Comparison of ENCODE assay signal across 21 cellular contexts in the genomic region with DNA sequence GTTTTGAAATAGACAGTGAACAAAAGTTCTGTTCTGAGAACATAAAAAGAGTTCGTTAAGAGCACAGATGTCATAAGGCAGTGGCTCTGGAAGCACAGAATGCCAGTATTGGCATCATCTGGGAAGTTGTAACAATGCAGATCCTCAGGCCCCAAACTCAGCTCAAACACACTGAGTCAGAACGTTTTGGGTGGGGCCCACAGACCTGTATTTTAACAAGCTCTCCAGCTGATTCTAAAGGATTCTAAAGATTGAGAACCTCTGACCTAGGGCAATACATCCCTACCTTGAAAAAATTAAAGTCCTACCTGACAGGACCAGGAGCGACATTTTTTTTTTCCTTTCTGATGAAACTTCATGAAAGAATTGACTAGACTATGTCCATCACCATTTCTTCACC. TPM values are rescaled to one million over a fixed set of nuclear protein-coding genes. Genes with fewer than 3 reads are reported as not detected.
DNase-seq lines count a peak whose midpoint lies in the region; ATAC-seq and TF ChIP-seq lines count a peak whose summit lies in the region.
"Had no signal": no experiment of that assay in that cellular context is flagged by ENCODE, and none has a peak within 500 bp of the region (broad histone marks: within the 10 kb centered on the region; RNA-seq: fewer than 3 reads in every experiment).

No MANE protein-coding gene starts in this region.

- ATAC-seq in T-cell (replicated peaks in 1 of 4) = no peak
- ATAC-seq in GM21528 (IDR thresholded peaks at IDR 0.05; ENCODE audit: low FRiP score, unreplicated experiment) = no peak
- ATAC-seq in HG03196 (IDR thresholded peaks at IDR 0.05; ENCODE audit: unreplicated experiment) = no peak

- no peak overlapping the region for H3K4me3 ChIP-seq in Caco-2 (ENCODE audit: low read depth, low read length)
- no peak overlapping the region for H3K4me3 ChIP-seq in HEK293 (ENCODE audit: low read depth, low read length)
- H3K4me3 ChIP-seq: BLaER1 had no signal

- H3K9me3 Mint-ChIP-seq in Caco-2 (ENCODE audit: unreplicated experiment) = no peaks in the 10 kb centered on the region
- H3K9me3 Mint-ChIP-seq in endothelial cell (ENCODE audit: unreplicated experiment) = no peaks in the 10 kb centered on the region
- H3K9me3 Mint-ChIP-seq in nephron progenitor cell = no peaks in the 10 kb centered on the region
- no peaks in the 10 kb centered on the region for H3K9me3 Mint-ChIP-seq in T-cell
- H3K9me3 Mint-ChIP-seq: CD14-positive monocyte; CD8-positive, alpha-beta memory T cell had no signal

- BruUV-seq in Caco-2 (replicated peaks; lab: Mats Ljungman, UMichigan) = no TSS peak

- TF ChIP-seq CTCF in Caco-2 (IDR thresholded peaks at IDR 0.05; ENCODE audit: insufficient read depth in 1 of 2, low read depth in 1 of 2, low read length in 1 of 2, severe bottlenecking in 1 of 2, unreplicated experiment in 1 of 2) (no peak), HEK293 (tag by site-specific recombination; IDR thresholded peaks at IDR 0.05) (no peak), endothelial cell (IDR thresholded peaks at IDR 0.05; ENCODE audit: unreplicated experiment) (no peak), nephron progenitor cell (IDR thresholded peaks at IDR 0.05) (no peak)

- no peak overlapping the region for H3K27ac ChIP-seq in HEK293 (ENCODE audit: extremely low read depth, low read depth, low read length)
- H3K27ac ChIP-seq: BLaER1 had no signal

- CTCF ChIA-PET in Caco-2 (lab: Charles Lee) (no interaction called here), HEK293 (lab: Yijun Ruan, JAX) (interaction anchor here (1.2 to 1.3 kb wide), 2 partner anchors 12 to 41 kb away, joined by 5 to 6 read pairs; no protein-coding TSS in a partner anchor), T-cell (lab: Charles Lee) (no interaction called here)

- POLR2A ChIA-PET in Caco-2 (lab: Charles Lee) (interaction anchor here (0.7 kb wide), 1 partner anchor 304 kb away, joined by 3 read pairs; a partner anchor contains a TSS), HEK293 (lab: Yijun Ruan, JAX) (no interaction called here), T-cell (lab: Charles Lee) (no interaction called here)

- H3K4me3 Mint-ChIP-seq in Caco-2 (ENCODE audit: unreplicated experiment) (no peak overlapping the region), endothelial cell (ENCODE audit: unreplicated experiment) (no peak overlapping the region), nephron progenitor cell (no peak overlapping the region), T-cell (no peak overlapping the region)
- H3K4me3 Mint-ChIP-seq: CD14-positive monocyte; CD4-positive, alpha-beta memory T cell; CD4-positive, CD25-positive, alpha-beta regulatory T cell; CD8-positive, alpha-beta memory T cell had no signal

- DNase-seq in Caco-2 (no peak), endothelial cell (ENCODE audit: low spot score) (no peak), nephron progenitor cell (no peak), T-cell (no peak)
- no peak for DNase-seq in stimulated activated CD8-positive, alpha-beta memory T cell treated with anti-CD3 and anti-CD28 coated beads, Interleukin-4, amount 100 ng/mL, for 48 hours
- DNase-seq: 8988T; ACHN; BE2C; C1 segment of cervical spinal cord; Calu3; CD4-positive, alpha-beta memory T cell; CD4-positive, CD25-positive, alpha-beta regulatory T cell; CD8-positive, alpha-beta memory T cell; COR-L47; DMS79 treated with DMSO at 0.1 percent for 48 hours; GF-D8 had no signal

- H3K4me1 Mint-ChIP-seq in Caco-2 (ENCODE audit: low read depth, unreplicated experiment) (peaks cover 6% of the 10 kb centered on the region), endothelial cell (ENCODE audit: unreplicated experiment) (no peaks in the 10 kb centered on the region), nephron progenitor cell (peaks cover 18% of the 10 kb centered on the region), T-cell (no peaks in the 10 kb centered on the region)
- H3K4me1 Mint-ChIP-seq: CD4-positive, alpha-beta memory T cell; CD4-positive, CD25-positive, alpha-beta regulatory T cell; CD8-positive, alpha-beta memory T cell had no signal

- H3K27me3 Mint-ChIP-seq in Caco-2 (ENCODE audit: insufficient read depth, unreplicated experiment) = no peaks in the 10 kb centered on the region
- H3K27me3 Mint-ChIP-seq in endothelial cell (ENCODE audit: unreplicated experiment) = peaks cover 3% of the 10 kb centered on the region
- H3K27me3 Mint-ChIP-seq in nephron progenitor cell (ENCODE audit: low read depth, poor library complexity) = no peaks in the 10 kb centered on the region
- peaks cover 32% of the 10 kb centered on the region in 2 donors for H3K27me3 Mint-ChIP-seq in T-cell

- intact Hi-C loops in Caco-2 (cut with micrococcal nuclease; ENCODE audit: unreplicated experiment) = no loop called here

- H3K36me3 Mint-ChIP-seq in Caco-2 (ENCODE audit: insufficient read depth, unreplicated experiment) = peaks cover 4% of the 10 kb centered on the region
- peaks cover 13% of the 10 kb centered on the region for H3K36me3 Mint-ChIP-seq in endothelial cell (ENCODE audit: low read depth, unreplicated experiment)
- peaks cover 33% of the 10 kb centered on the region for H3K36me3 Mint-ChIP-seq in nephron progenitor cell (ENCODE audit: low read depth)
- H3K36me3 Mint-ChIP-seq in T-cell = no peaks in the 10 kb centered on the region
- H3K36me3 Mint-ChIP-seq: CD4-positive, alpha-beta memory T cell; CD4-positive, CD25-positive, alpha-beta regulatory T cell; CD8-positive, alpha-beta memory T cell had no signal

- H3K4me1 ChIP-seq in Caco-2 (no peaks in the 10 kb centered on the region), HEK293 (ENCODE audit: control insufficient read depth, insufficient read depth, low read length) (no peaks in the 10 kb centered on the region)

- H3K27me3 ChIP-seq in Caco-2 (replicated peaks; ENCODE audit: control insufficient read depth, insufficient read depth, low read length) = no peaks in the 10 kb centered on the region
- H3K27me3 ChIP-seq: BE2C, BLaER1 had no signal

- peak overlapping the region; percentile 3 for H3K27ac Mint-ChIP-seq in Caco-2 (ENCODE audit: unreplicated experiment)
- H3K27ac Mint-ChIP-seq in endothelial cell (ENCODE audit: unreplicated experiment) = peak overlapping the region; percentile 11
- peak overlapping the region; percentile 37 for H3K27ac Mint-ChIP-seq in nephron progenitor cell
- no peak overlapping the region for H3K27ac Mint-ChIP-seq in T-cell
- H3K27ac Mint-ChIP-seq: CD14-positive monocyte; CD8-positive, alpha-beta memory T cell had no signal

- H3K9me3 ChIP-seq in Caco-2 (no peaks in the 10 kb centered on the region), HEK293 (ENCODE audit: control insufficient read depth, insufficient read depth, low read depth, low read length) (no peaks in the 10 kb centered on the region)
- H3K9me3 ChIP-seq: BE2C, BLaER1 had no signal

- H3K36me3 ChIP-seq in Caco-2 (ENCODE audit: control insufficient read depth, insufficient read depth, low read length) (no peaks in the 10 kb centered on the region), HEK293 (ENCODE audit: control insufficient read depth in 2 of 2, insufficient read depth in 1 of 2, low read length in 2 of 2) (no peaks in the 10 kb centered on the region)
- H3K36me3 ChIP-seq: BE2C had no signal

TF ChIP-seq in HEK293, 187 proteins besides CTCF, POLR2A, EP300 and RAD21:
- TF ChIP-seq, protein P1, sequence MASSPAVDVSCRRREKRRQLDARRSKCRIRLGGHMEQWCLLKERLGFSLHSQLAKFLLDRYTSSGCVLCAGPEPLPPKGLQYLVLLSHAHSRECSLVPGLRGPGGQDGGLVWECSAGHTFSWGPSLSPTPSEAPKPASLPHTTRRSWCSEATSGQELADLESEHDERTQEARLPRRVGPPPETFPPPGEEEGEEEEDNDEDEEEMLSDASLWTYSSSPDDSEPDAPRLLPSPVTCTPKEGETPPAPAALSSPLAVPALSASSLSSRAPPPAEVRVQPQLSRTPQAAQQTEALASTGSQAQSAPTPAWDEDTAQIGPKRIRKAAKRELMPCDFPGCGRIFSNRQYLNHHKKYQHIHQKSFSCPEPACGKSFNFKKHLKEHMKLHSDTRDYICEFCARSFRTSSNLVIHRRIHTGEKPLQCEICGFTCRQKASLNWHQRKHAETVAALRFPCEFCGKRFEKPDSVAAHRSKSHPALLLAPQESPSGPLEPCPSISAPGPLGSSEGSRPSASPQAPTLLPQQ (tag by site-specific recombination; IDR thresholded peaks at IDR 0.05) = peak; percentile 61
- peak; percentile 58; the same call in 1 of the 2 replicates for TF ChIP-seq ZFP69B (tag by site-specific recombination; IDR thresholded peaks at IDR 0.05)
- TF ChIP-seq ZNF404 (tag by site-specific recombination; IDR thresholded peaks at IDR 0.05) = no peak
TF ChIP-seq in HEK293: peak in this region for 2.

RNA-seq across cellular contexts. Expression of a gene that starts 13.2 kb away (rescaled TPM):
- 45.5 and 47.3 TPM in 2 replicates for total RNA-seq in Caco-2 (2022)
- total RNA-seq in endothelial cell (ENCODE audit: unreplicated experiment) = 48.4 TPM
- 10 to 100 TPM; 20.7 to 34.6 (median 34.1) TPM for total RNA-seq in T-cell

Comparison
In these comparisons a context has a peak if more than half of its experiments do, and no peak if none do; other contexts are left out.
1. H3K27ac Mint-ChIP-seq: peak in Caco-2 (single experiment), endothelial cell (single experiment) and nephron progenitor cell (single experiment); none in T-cell (0 of 2).